In the genomic region with DNA sequence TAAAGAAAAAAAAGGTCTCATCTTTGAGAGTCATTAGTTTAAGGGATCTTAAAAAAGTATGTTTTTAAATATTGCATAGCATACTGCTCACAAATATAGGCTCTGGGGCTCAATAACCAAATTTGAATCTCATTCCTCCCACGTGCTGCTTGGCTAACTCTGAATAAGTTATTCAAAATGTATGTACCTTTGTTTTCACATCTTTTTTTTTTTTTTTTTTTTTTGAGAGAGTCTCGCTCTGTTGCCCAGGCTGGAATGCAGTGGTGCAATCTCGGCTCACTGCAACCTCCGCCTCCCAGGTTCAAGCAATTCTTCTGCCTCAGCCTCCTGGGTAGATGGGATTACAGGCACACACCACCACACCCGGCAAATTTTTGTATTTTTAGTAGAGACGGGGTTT, we compare ENCODE assay signal across 3 cellular contexts.
DNase-seq lines count a peak whose midpoint lies in the region; ATAC-seq and TF ChIP-seq lines count a peak whose summit lies in the region.
"Not testable (repeated sequence)": the region's sequence is repeated elsewhere in the genome, so short reads cannot be mapped to it uniquely, and the experiment has no call there.

No MANE protein-coding gene starts in this region.

- TF ChIP-seq EP300 in Ishikawa (IDR thresholded peaks at IDR 0.05; ENCODE audit: borderline replicate concordance), result peak; percentile 78; the same call in 1 of the 2 replicates

- not testable (repeated sequence) for H3K27me3 Mint-ChIP-seq in Calu3 (ENCODE audit: unreplicated experiment)

- not testable (repeated sequence) for BruUV-seq in Calu3 (replicated peaks; lab: Mats Ljungman, UMichigan)

- H3K4me1 Mint-ChIP-seq in Calu3 (ENCODE audit: low read depth, unreplicated experiment), result peaks cover 46% of the 10 kb centered on the region

- not testable (repeated sequence) for DNase-seq in Calu3; RWPE2 (ENCODE audit: low spot score)

- not testable (repeated sequence) for H3K36me3 ChIP-seq in RWPE2 (ENCODE audit: low read depth)

- not testable (repeated sequence) for H3K9me3 Mint-ChIP-seq in Calu3 (ENCODE audit: low read depth, unreplicated experiment)

- not testable (repeated sequence) for ATAC-seq in RWPE2 (ENCODE audit: low read depth)

- not testable (repeated sequence) for TF ChIP-seq CTCF in Calu3 (IDR thresholded peaks at IDR 0.05; ENCODE audit: unreplicated experiment); RWPE2 (IDR thresholded peaks at IDR 0.05; ENCODE audit: poor library complexity, severe bottlenecking)

- peak overlapping the region; percentile 99 for H3K27ac ChIP-seq in RWPE2 (ENCODE audit: poor library complexity, severe bottlenecking)

- intact Hi-C loops in Calu3 (cut with micrococcal nuclease; ENCODE audit: unreplicated experiment), result not testable (repeated sequence)

- H3K27ac Mint-ChIP-seq in Calu3 (ENCODE audit: unreplicated experiment), result peak overlapping the region; percentile 90

- not testable (repeated sequence) for H3K9me3 ChIP-seq in RWPE2 (ENCODE audit: severe bottlenecking)

- not testable (repeated sequence) for H3K4me3 ChIP-seq in RWPE2 (ENCODE audit: severe bottlenecking)

- not testable (repeated sequence) for TF ChIP-seq RAD21 in Ishikawa (IDR thresholded peaks at IDR 0.05; ENCODE audit: low read depth)

- not testable (repeated sequence) for H3K27me3 ChIP-seq in RWPE2 (ENCODE audit: insufficient read depth, poor library complexity, severe bottlenecking)

- CTCF ChIA-PET in Calu3 (lab: Charles Lee), result interaction anchor here (2.0 kb wide), 1 partner anchor 13 kb away, joined by 7 read pairs; no protein-coding TSS in a partner anchor

- H3K36me3 Mint-ChIP-seq in Calu3 (ENCODE audit: insufficient read depth, unreplicated experiment), result not testable (repeated sequence)

- peak overlapping the region; percentile 21 for H3K4me3 Mint-ChIP-seq in Calu3 (ENCODE audit: low read depth, unreplicated experiment)

- H3K4me1 ChIP-seq in RWPE2 (ENCODE audit: insufficient read depth, poor library complexity, severe bottlenecking), result peaks cover 33% of the 10 kb centered on the region

TF ChIP-seq in Ishikawa, 13 proteins besides CTCF, POLR2A, EP300 and RAD21:
- TF ChIP-seq TEAD4 (IDR thresholded peaks at IDR 0.05) (peak; percentile 69), FOXM1 (IDR thresholded peaks at IDR 0.05; ENCODE audit: borderline replicate concordance, low read depth) (peak; percentile 62; the same call in 1 of the 2 replicates), CEBPB (IDR thresholded peaks at IDR 0.05) (peak; percentile 46; the same call in 1 of the 2 replicates), NFIC (IDR thresholded peaks at IDR 0.05) (peak; percentile 45)
- TF ChIP-seq, protein P1, sequence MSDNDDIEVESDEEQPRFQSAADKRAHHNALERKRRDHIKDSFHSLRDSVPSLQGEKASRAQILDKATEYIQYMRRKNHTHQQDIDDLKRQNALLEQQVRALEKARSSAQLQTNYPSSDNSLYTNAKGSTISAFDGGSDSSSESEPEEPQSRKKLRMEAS (IDR thresholded peaks at IDR 0.05), result peak; percentile 47; the same call in 1 of the 2 replicates
